Comparison of ENCODE assay signal across 30 cellular contexts in the genomic region with DNA sequence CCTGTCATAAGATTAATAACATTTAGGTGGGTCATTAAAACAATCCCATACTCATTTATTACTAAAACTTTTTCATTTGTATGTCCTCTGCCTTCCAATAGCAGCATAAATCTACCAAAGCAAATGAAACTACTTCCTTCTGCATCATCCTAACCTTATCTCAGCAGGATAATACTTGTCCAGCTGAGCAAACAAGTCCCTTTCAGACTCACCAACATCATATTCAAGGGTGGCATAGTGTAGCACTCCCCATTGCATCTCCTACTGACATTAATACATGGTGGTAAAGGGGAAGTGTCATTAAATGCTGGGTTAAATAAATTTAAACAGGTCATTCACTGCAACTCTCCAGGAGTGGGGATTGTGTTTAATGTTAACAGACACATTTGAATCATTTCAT. TPM values are rescaled to one million over a fixed set of nuclear protein-coding genes. Genes with fewer than 3 reads are reported as not detected.
DNase-seq lines count a peak whose midpoint lies in the region; ATAC-seq and TF ChIP-seq lines count a peak whose summit lies in the region.
"Had no signal": no experiment of that assay in that cellular context is flagged by ENCODE, and none has a peak within 500 bp of the region (broad histone marks: within the 10 kb centered on the region; RNA-seq: fewer than 3 reads in every experiment).

No MANE protein-coding gene starts in this region.

- H3K4me2 ChIP-seq in mammary epithelial cell (ENCODE audit: insufficient read depth, low read depth, low read length): no peak overlapping the region

- peaks cover 6% of the 10 kb centered on the region for H3K27me3 ChIP-seq in mammary epithelial cell (ENCODE audit: insufficient read depth, low read length)
- H3K27me3 ChIP-seq: body of pancreas had no signal

- no peaks in the 10 kb centered on the region for H4K20me1 ChIP-seq in mammary epithelial cell (ENCODE audit: insufficient read depth, low read length)

- TF ChIP-seq CTCF in mammary epithelial cell (conservative IDR thresholded peaks at IDR 0.05 in 1 of 2, IDR thresholded peaks at IDR 0.05 in 1 of 2; ENCODE audit: extremely low read depth in 1 of 2, insufficient read depth in 1 of 2, low read depth in 1 of 2, low read length in 2 of 2): no peak

- no peak overlapping the region for H3K4me3 ChIP-seq in mammary epithelial cell (replicated peaks in 1 of 3; ENCODE audit: insufficient read depth in 1 of 3, low read depth in 2 of 3, low read length in 3 of 3)
- H3K4me3 ChIP-seq: adrenal gland, body of pancreas, dorsolateral prefrontal cortex, esophagus muscularis mucosa, left ventricle myocardium inferior, SK-N-MC, thoracic aorta had no signal

- no peaks in the 10 kb centered on the region for H3K9me3 ChIP-seq in mammary epithelial cell (replicated peaks; ENCODE audit: insufficient read depth, low read length)
- H3K9me3 ChIP-seq: adrenal gland, esophagus muscularis mucosa, left ventricle myocardium inferior, neutrophil, thoracic aorta had no signal

- no peak overlapping the region for H3K9ac ChIP-seq in mammary epithelial cell (ENCODE audit: insufficient read depth, low read length)

- DNase-seq in DMS153 (lab: John Stamatoyannopoulos, UW) (peak; percentile 93), NCI-H146 (lab: John Stamatoyannopoulos, UW) (peak; percentile 99), NCI-H345 treated with DMSO at 0.1 percent for 48 hours (lab: John Stamatoyannopoulos, UW; ENCODE audit: unreplicated experiment) (peak; percentile 62), SHP77 treated with DMSO at 0.1 percent for 48 hours (lab: John Stamatoyannopoulos, UW) (peak; percentile 92), mammary epithelial cell (no peak)
- DNase-seq: activated CD4-positive, alpha-beta T cell treated with anti-CD3 and anti-CD28 coated beads, Interleukin-2, amount 50 U/mL, for 48 hours; activated CD4-positive, CD25-positive, alpha-beta regulatory T cell treated with anti-CD3 and anti-CD28 coated beads, Interleukin-2, amount 50 U/mL, for 72 hours; activated naive CD4-positive, alpha-beta T cell treated with anti-CD3 and anti-CD28 coated beads for 36 hours; adrenal gland; body of pancreas; dorsolateral prefrontal cortex; foreskin fibroblast; GOT3; HFFc6; islet precursor cell; left ventricle myocardium inferior; naive B cell; NCI-H1105; NCI-H2171 treated with DMSO at 0.1 percent for 48 hours; posterior cingulate gyrus; right cardiac atrium; stimulated activated CD4-positive, alpha-beta T cell treated with anti-CD3 and anti-CD28 coated beads, Interleukin-1b, Interleukin-23, amount 100 ng/mL, for 48 hours; stimulated activated naive CD8-positive, alpha-beta T cell treated with anti-CD3 and anti-CD28 coated beads, Interleukin-15, Interleukin-2, amounts not matched to agents 100 U/mL and 50 U/mL, for 24 hours had no signal

- in situ Hi-C loops in mammary epithelial cell (cut with MboI; ENCODE audit: low sequenced_read_pairs in 2 of 2): no loop called here

- intact Hi-C loops in mammary epithelial cell (cut with micrococcal nuclease): loop anchor here (10.0 kb wide), 1 partner anchor 571 kb away; a partner anchor contains a TSS

- CTCF ChIA-PET in mammary epithelial cell (lab: Charles Lee; ENCODE audit: low non-redundant PET): no interaction called here

- H2AFZ ChIP-seq in mammary epithelial cell (ENCODE audit: low read depth, low read length): no peak overlapping the region

- dilution Hi-C loops in mammary epithelial cell (cut with HindIII; ENCODE audit: low sequenced_read_pairs): no loop called here

- no peaks in the 10 kb centered on the region for H3K36me3 ChIP-seq in mammary epithelial cell (ENCODE audit: insufficient read depth, low read length)
- H3K36me3 ChIP-seq: adrenal gland, esophagus muscularis mucosa, left ventricle myocardium inferior, neutrophil, thoracic aorta had no signal

- no peak for ATAC-seq in GM21723 (IDR thresholded peaks at IDR 0.05; ENCODE audit: unreplicated experiment)
- ATAC-seq in HG02870 (IDR thresholded peaks at IDR 0.05; ENCODE audit: unreplicated experiment): no peak
- ATAC-seq in HG02840 (IDR thresholded peaks at IDR 0.05; ENCODE audit: low FRiP score, unreplicated experiment): no peak
- ATAC-seq: body of pancreas; right cardiac atrium; stimulated activated naive CD8-positive, alpha-beta T cell treated with anti-CD3 and anti-CD28 coated beads, Interleukin-15, Interleukin-2, amounts not matched to agents 100 U/mL and 50 U/mL, for 24 hours had no signal

- peaks cover 6% of the 10 kb centered on the region for H3K4me1 ChIP-seq in mammary epithelial cell (ENCODE audit: insufficient read depth, low read length)

- peaks cover 16% of the 10 kb centered on the region for H3K79me2 ChIP-seq in mammary epithelial cell (ENCODE audit: insufficient read depth, low read length)

- BruUV-seq in mammary epithelial cell (replicated peaks; lab: Mats Ljungman, UMichigan): no TSS peak

- no peak overlapping the region for H3K27ac ChIP-seq in mammary epithelial cell (ENCODE audit: insufficient read depth, low read depth, low read length)
- H3K27ac ChIP-seq: adrenal gland, body of pancreas, dorsolateral prefrontal cortex, esophagus muscularis mucosa, left ventricle myocardium inferior, neutrophil, SK-N-MC, thoracic aorta had no signal

RNA-seq across cellular contexts. Expression of a gene that starts 3.4 kb away (rescaled TPM):
- total RNA-seq in mammary epithelial cell: 10 to 100 TPM; 28.0 to 29.7 TPM
- 12.2 TPM for polyA plus RNA-seq in mammary epithelial cell
- 7.5 TPM for polyA minus RNA-seq in mammary epithelial cell
